In the genomic region with DNA sequence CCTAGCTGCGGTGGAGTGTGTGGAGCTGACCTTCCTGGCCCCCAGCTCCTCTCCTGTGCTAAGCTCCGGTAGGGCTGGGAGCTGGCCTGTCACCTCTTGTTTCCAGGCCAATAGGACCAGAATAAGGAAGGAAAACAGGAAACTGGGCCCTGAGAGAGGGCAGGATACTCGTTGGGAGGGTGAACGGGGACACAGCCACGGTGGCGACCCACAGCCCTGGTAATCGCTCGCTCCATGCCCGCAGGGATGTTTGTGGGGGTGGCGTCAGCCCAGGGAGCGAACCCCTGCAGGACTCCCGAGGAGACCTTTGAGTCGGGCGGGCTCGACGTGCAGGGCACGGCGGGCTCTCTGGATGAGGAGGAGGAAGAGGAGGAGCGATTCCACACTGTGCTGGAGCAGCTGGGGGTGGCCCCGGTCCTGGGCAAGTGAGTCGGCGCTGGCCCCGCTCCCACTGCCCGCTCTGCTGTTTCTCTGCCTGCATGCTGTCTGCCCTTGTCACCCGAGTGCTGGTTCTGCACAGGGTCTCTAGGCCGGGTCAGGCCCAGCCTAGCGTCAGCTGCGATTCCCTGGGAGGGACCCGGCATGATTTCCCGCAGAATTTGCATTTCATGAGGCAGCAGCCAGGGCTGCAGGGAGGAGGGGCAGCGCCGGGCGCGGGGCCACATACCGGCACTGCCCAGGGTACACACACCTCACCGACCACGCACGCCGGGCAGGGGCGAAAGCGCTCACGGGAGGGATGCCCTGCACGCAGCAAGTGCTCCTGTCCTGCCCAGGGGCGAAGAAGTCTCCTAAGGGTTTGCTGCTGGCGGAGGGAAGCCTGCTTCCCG, we compare ENCODE assay signal across 5 cellular contexts. TPM values are rescaled to one million over a fixed set of nuclear protein-coding genes. Genes with fewer than 3 reads are reported as not detected.
DNase-seq lines count a peak whose midpoint lies in the region; ATAC-seq and TF ChIP-seq lines count a peak whose summit lies in the region.

No MANE protein-coding gene starts in this region.

- no peak for TF ChIP-seq CTCF in Peyer's patch (IDR thresholded peaks at IDR 0.05)
- TF ChIP-seq CTCF in suprapubic skin (IDR thresholded peaks at IDR 0.05), result no peak

- ATAC-seq in Right ventricle myocardium superior (ENCODE audit: poor library complexity) (peak; percentile 4), HG03442 (IDR thresholded peaks at IDR 0.05; ENCODE audit: unreplicated experiment) (no peak)

- no peak for TF ChIP-seq EP300 in suprapubic skin (IDR thresholded peaks at IDR 0.05)

- TF ChIP-seq POLR2A in Peyer's patch (IDR thresholded peaks at IDR 0.05) (no peak), suprapubic skin (IDR thresholded peaks at IDR 0.05) (no peak)

- H3K4me1 ChIP-seq in Peyer's patch, result peaks cover 19 to 87% (median 42%) of the 10 kb centered on the region in 4 donors
- H3K4me1 ChIP-seq in suprapubic skin, result peaks cover 88% of the 10 kb centered on the region

- H3K27ac ChIP-seq in Peyer's patch (peak overlapping the region; percentile 81 to 94 (median 85)), suprapubic skin (peak overlapping the region; percentile 43)

- 26% methylated on average over 10 of the region's 46 CpGs for WGBS in suprapubic skin

- H3K9me3 ChIP-seq in Peyer's patch (no peaks in the 10 kb centered on the region), suprapubic skin (no peaks in the 10 kb centered on the region)

- H3K27me3 ChIP-seq in Peyer's patch (peaks cover 0 to 20% of the 10 kb centered on the region in 2 donors), suprapubic skin (peaks cover 13% of the 10 kb centered on the region)

- H3K4me3 ChIP-seq in Peyer's patch, result peak overlapping the region; percentile 33 to 49 (median 41)
- H3K4me3 ChIP-seq in suprapubic skin, result peak overlapping the region; percentile 45

- intact Hi-C loops in Right ventricle myocardium superior (cut with DNase I), result no loop called here

- H3K36me3 ChIP-seq in Peyer's patch, result peaks cover 0 to 14% (median 0%) of the 10 kb centered on the region in 3 donors
- H3K36me3 ChIP-seq in suprapubic skin, result peaks cover 12% of the 10 kb centered on the region

- peak in 2 of 3 donors; percentile 65 to 72 for DNase-seq in Peyer's patch
- DNase-seq in Right ventricle myocardium superior, result peak; percentile 81
- DNase-seq in suprapubic skin (ENCODE audit: low spot score in 2 of 2), result no peak
- DNase-seq in SW 1271 (lab: John Stamatoyannopoulos, UW), result no peak

RNA-seq across cellular contexts. Expression of gene CRACR2B, which starts 1.6 kb away (rescaled TPM):
- total RNA-seq in Peyer's patch (100 to 1,000 TPM in 3 of 4 donors, 10 to 100 TPM in 1; 44.0 to 175 (median 110) TPM), Right ventricle myocardium superior (18.9 TPM), suprapubic skin (10 to 100 TPM; 14.0 to 35.5 (median 29.6) TPM)

RNA-seq across cellular contexts. Expression of gene CD151, which starts 3.4 kb away (rescaled TPM):
- total RNA-seq in Peyer's patch (100 to 1,000 TPM; 102 to 277 (median 237) TPM), Right ventricle myocardium superior (405 TPM), suprapubic skin (100 to 1,000 TPM; 108 to 162 (median 150) TPM)

RNA-seq across cellular contexts. Expression of gene PNPLA2, which starts 10.6 kb away (rescaled TPM):
- total RNA-seq in Peyer's patch (100 to 1,000 TPM in 3 of 4 donors, 10 to 100 TPM in 1; 71.8 to 254 (median 163) TPM), Right ventricle myocardium superior (346 TPM), suprapubic skin (100 to 1,000 TPM in 1 of 4 donors, 10 to 100 TPM in 3; 74.9 to 117 (median 85.9) TPM)

RNA-seq across cellular contexts. Expression of gene POLR2L, which starts 13.0 kb away (rescaled TPM):
- total RNA-seq in Peyer's patch, result 10 to 100 TPM; 37.8 to 67.1 (median 44.8) TPM
- total RNA-seq in Right ventricle myocardium superior, result 267 TPM
- total RNA-seq in suprapubic skin, result 10 to 100 TPM; 31.1 to 76.4 (median 56.4) TPM

RNA-seq across cellular contexts. Expression of gene TSPAN4, which starts 13.3 kb away (rescaled TPM):
- total RNA-seq in Peyer's patch (10 to 100 TPM; 20.0 to 52.1 (median 38.4) TPM), Right ventricle myocardium superior (40.5 TPM), suprapubic skin (10 to 100 TPM; 47.1 to 78.9 (median 59.7) TPM)

Comparison
In these comparisons a context has a peak if more than half of its experiments do, and no peak if none do; other contexts are left out.
1. DNase-seq: peak in Peyer's patch (2 of 3) and Right ventricle myocardium superior (single experiment); none in suprapubic skin (0 of 2) and SW 1271 (0 of 2).